ENCODE assay signal across 4 cellular contexts in the genomic region with DNA sequence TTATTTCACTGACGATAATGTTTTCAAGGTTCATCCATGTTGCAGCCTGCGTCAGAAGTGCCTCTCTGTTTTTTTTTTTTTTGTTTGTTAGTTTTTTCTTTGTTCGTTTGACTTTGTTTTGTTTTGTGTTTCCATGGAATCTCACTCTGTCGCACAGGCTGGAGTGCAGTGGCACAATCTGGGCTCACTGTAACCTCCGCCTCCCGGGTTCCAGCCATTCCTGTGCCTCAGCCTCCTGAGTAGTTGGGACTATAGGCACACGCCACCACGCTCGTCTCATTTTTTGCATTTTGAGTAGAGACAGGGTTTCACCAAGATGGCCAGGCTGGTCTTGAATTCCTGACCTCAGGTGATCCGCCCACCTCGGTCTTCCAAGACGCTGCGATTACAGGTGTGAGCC. TPM values are rescaled to one million over a fixed set of nuclear protein-coding genes. Genes with fewer than 3 reads are reported as not detected.
"Had no signal": no experiment of that assay in that cellular context is flagged by ENCODE, and none has a peak within 500 bp of the region (broad histone marks: within the 10 kb centered on the region; RNA-seq: fewer than 3 reads in every experiment).

No MANE protein-coding gene starts in this region.

RNA-seq across cellular contexts. Expression of a gene that starts 43.1 kb away (rescaled TPM):
- polyA plus RNA-seq: HepG2, IgD-negative memory B cell, IMR-90, K562 had no signal
